Comparison of ENCODE assay signal across 28 cellular contexts in genomic region chr10:133209117-133209516, GRCh38. TPM values are rescaled to one million over a fixed set of nuclear protein-coding genes. Genes with fewer than 3 reads are reported as not detected.
DNase-seq lines count a peak whose midpoint lies in the region; ATAC-seq, FAIRE-seq and TF ChIP-seq lines count a peak whose summit lies in the region.
"Had no signal": no experiment of that assay in that cellular context is flagged by ENCODE, and none has a peak within 500 bp of the region (broad histone marks: within the 10 kb centered on the region; RNA-seq: fewer than 3 reads in every experiment).

No MANE protein-coding gene starts in this region.

- no peaks in the 10 kb centered on the region for H4K20me1 ChIP-seq in HepG2 (ENCODE audit: insufficient read depth, low read length)

- peak overlapping the region; percentile 12 for H2BK12ac ChIP-seq in neuronal stem cell (ENCODE audit: low read length)

- no peak for DNase-seq in HepG2 (ENCODE audit: low spot score)
- DNase-seq in right lobe of liver: no peak
- peak; percentile 50 for DNase-seq in chondrocyte (ENCODE audit: low spot score)
- no peak for DNase-seq in neuronal stem cell (ENCODE audit: low spot score)
- no peak for DNase-seq in erythroblast (lab: John Stamatoyannopoulos, UW)
- no peak for DNase-seq in DMS 273 treated with DMSO at 0.1 percent for 48 hours (lab: John Stamatoyannopoulos, UW)
- DNase-seq: 8988T; ACHN; AML-193; BE2C; CD8-positive, alpha-beta memory T cell; DMS53; DMS79 treated with DMSO at 0.1 percent for 48 hours; GF-D8; GM23248; H9; HFFc6 had no signal

- BruUV-seq in HepG2 (replicated peaks; lab: Mats Ljungman, UMichigan): no TSS peak

- TF ChIP-seq EP300 in HepG2 (IDR thresholded peaks at IDR 0.05; ENCODE audit: low read depth in 2 of 2, low read length in 2 of 2) (no peak), HepG2 (CRISPR knock-in tag; IDR thresholded peaks at IDR 0.05; ENCODE audit: borderline replicate concordance) (no peak)

- H3K27ac ChIP-seq in HepG2 (ENCODE audit: extremely low read length, insufficient read depth, low read length) (no peak overlapping the region), right lobe of liver (no peak overlapping the region), neuronal stem cell (replicated peaks; ENCODE audit: low read length) (no peak overlapping the region)
- H3K27ac ChIP-seq: A549; BLaER1 treated with 17β-estradiol and CSF1 and Interleukin-3, amounts not matched to agents 10 nM and 100 nM; GM23248 had no signal

- H3K9ac ChIP-seq in HepG2 (ENCODE audit: insufficient read depth, low read depth, low read length) (no peak overlapping the region), neuronal stem cell (ENCODE audit: low read depth, low read length, poor library complexity) (peak overlapping the region; percentile 54)
- H3K9ac ChIP-seq: BLaER1 treated with 17β-estradiol and CSF1 and Interleukin-3, amounts not matched to agents 10 nM and 100 nM; GM23248 had no signal

- no peak overlapping the region for H2BK15ac ChIP-seq in neuronal stem cell (ENCODE audit: low read length)

- intact Hi-C loops in HepG2 (cut with micrococcal nuclease; ENCODE audit: unreplicated experiment): no loop called here
- intact Hi-C loops in right lobe of liver (cut with DNase I): no loop called here

- peak overlapping the region; percentile 90 for H3K23ac ChIP-seq in neuronal stem cell (ENCODE audit: low read depth, low read length, poor library complexity)

- ATAC-seq in HepG2 (no peak), right lobe of liver (no peak), HG03025 (IDR thresholded peaks at IDR 0.05; ENCODE audit: low FRiP score, unreplicated experiment) (no peak)
- ATAC-seq: A549, HCT116 had no signal

- TF ChIP-seq CTCF in HepG2 (CRISPR knock-in tag; IDR thresholded peaks at IDR 0.05): no peak
- TF ChIP-seq CTCF in right lobe of liver (IDR thresholded peaks at IDR 0.05): no peak
- TF ChIP-seq CTCF in chondrocyte (IDR thresholded peaks at IDR 0.05): no peak

- no peak overlapping the region for H3K4me3 Mint-ChIP-seq in chondrocyte (ENCODE audit: unreplicated experiment)
- H3K4me3 Mint-ChIP-seq: CD14-positive monocyte; CD4-positive, alpha-beta T cell; CD8-positive, alpha-beta memory T cell; H9; HFFc6 had no signal

- no peak overlapping the region for H3K27ac Mint-ChIP-seq in chondrocyte (ENCODE audit: unreplicated experiment)
- H3K27ac Mint-ChIP-seq: CD14-positive monocyte; CD4-positive, alpha-beta T cell; CD8-positive, alpha-beta memory T cell; H9; HFFc6 had no signal

- peak overlapping the region; percentile 1 for H3K18ac ChIP-seq in neuronal stem cell (ENCODE audit: low read length)

- CTCF ChIA-PET in HepG2 (lab: Yijun Ruan, JAX; ENCODE audit: low intra/inter-chr PET ratio, low total read pairs): no interaction called here

- peaks cover 1% of the 10 kb centered on the region for H3K79me1 ChIP-seq in neuronal stem cell (ENCODE audit: low read depth, low read length)

- FAIRE-seq in HepG2 (lab: Jason Lieb, UNC): no peak
- FAIRE-seq: A549, D721Med, GM18507 had no signal

- H3K9me3 ChIP-seq in HepG2 (ENCODE audit: low read length) (no peaks in the 10 kb centered on the region), right lobe of liver (no peaks in the 10 kb centered on the region), neuronal stem cell (replicated peaks in 1 of 2; ENCODE audit: control insufficient read depth in 2 of 2, insufficient read depth in 1 of 2, low read depth in 1 of 2, low read length in 2 of 2) (peaks cover 0 to 5% of the 10 kb centered on the region in 2 donors)
- H3K9me3 ChIP-seq: A549; BE2C; BLaER1 treated with 17β-estradiol and CSF1 and Interleukin-3, amounts not matched to agents 10 nM and 100 nM had no signal

- no peak overlapping the region for H3K4me3 ChIP-seq in HepG2 (replicated peaks in 1 of 3; ENCODE audit: insufficient read depth in 1 of 3, low read depth in 2 of 3, low read length in 3 of 3)
- H3K4me3 ChIP-seq in right lobe of liver: no peak overlapping the region
- peak overlapping the region in 1 of 2 donors; percentile 66 for H3K4me3 ChIP-seq in neuronal stem cell (ENCODE audit: low read length in 2 of 2)
- H3K4me3 ChIP-seq: A549; BLaER1 treated with 17β-estradiol and CSF1 and Interleukin-3, amounts not matched to agents 10 nM and 100 nM; GM23248 had no signal

- no peak overlapping the region for H4K8ac ChIP-seq in neuronal stem cell (ENCODE audit: low read depth, low read length)

- H3K4me1 ChIP-seq in HepG2 (ENCODE audit: insufficient read depth, low read length) (no peaks in the 10 kb centered on the region), right lobe of liver (no peaks in the 10 kb centered on the region), neuronal stem cell (ENCODE audit: control insufficient read depth in 2 of 2, insufficient read depth in 1 of 2, low read depth in 1 of 2, low read length in 2 of 2) (no peaks in the 10 kb centered on the region)
- H3K4me1 ChIP-seq: A549, BE2C had no signal

- H3K27me3 ChIP-seq in HepG2 (ENCODE audit: control insufficient read depth in 1 of 2, insufficient read depth in 2 of 2, low read length in 2 of 2): peaks cover 13 to 63% of the 10 kb centered on the region in 2 experiments; a peak in 4 of 5 replicates
- no peaks in the 10 kb centered on the region for H3K27me3 ChIP-seq in right lobe of liver
- H3K27me3 ChIP-seq in neuronal stem cell (ENCODE audit: control insufficient read depth in 3 of 3, insufficient read depth in 3 of 3, low read depth in 1 of 3, low read length in 3 of 3): peaks cover 0 to 3% (median 0%) of the 10 kb centered on the region in 3 experiments

- WGBS in HepG2 (ENCODE audit: low lambda C conversion rate): 64% methylated on average over 14 of the region's 14 CpGs
- 93% methylated on average over 6 of the region's 14 CpGs for WGBS in right lobe of liver (ENCODE audit: insufficient coverage, low coverage, low lambda C conversion rate, missing lambda C conversion rate)
- WGBS in neuronal stem cell (ENCODE audit: extremely low coverage in 2 of 2, insufficient read length in 2 of 2, insufficient replicate concordance in 1 of 2), 2 donors: 100% methylated on average over 1 to 5 of the region's 14 CpGs

- in situ Hi-C loops in HepG2 (cut with HindIII; ENCODE audit: extremely low pct_ligation_motif_present, low pct_unique_long_range_greater_than_20kb): no loop called here

- no peaks in the 10 kb centered on the region for H3K9me3 Mint-ChIP-seq in chondrocyte (ENCODE audit: low read depth)
- H3K9me3 Mint-ChIP-seq: CD14-positive monocyte; CD4-positive, alpha-beta T cell; CD8-positive, alpha-beta memory T cell; H9 had no signal

- H3K36me3 Mint-ChIP-seq in chondrocyte (ENCODE audit: low read depth): no peaks in the 10 kb centered on the region
- H3K36me3 Mint-ChIP-seq: CD14-positive monocyte; CD8-positive, alpha-beta memory T cell had no signal

- no peaks in the 10 kb centered on the region for H3K79me2 ChIP-seq in HepG2 (ENCODE audit: insufficient read depth, low read length)

- no peak overlapping the region for H3K4me2 ChIP-seq in HepG2 (ENCODE audit: low read depth, low read length)
- no peak overlapping the region for H3K4me2 ChIP-seq in neuronal stem cell (ENCODE audit: insufficient read depth, low read length, poor library complexity, severe bottlenecking)
- H3K4me2 ChIP-seq: A549; BLaER1 treated with 17β-estradiol and CSF1 and Interleukin-3, amounts not matched to agents 10 nM and 100 nM had no signal

- POLR2A ChIA-PET in HepG2 (lab: Yijun Ruan, JAX): no interaction called here

- H2AK5ac ChIP-seq in neuronal stem cell (ENCODE audit: low read depth, low read length): peak overlapping the region; percentile 74

- no peaks in the 10 kb centered on the region for H3K4me1 Mint-ChIP-seq in chondrocyte (ENCODE audit: low read depth)
- H3K4me1 Mint-ChIP-seq: CD14-positive monocyte, H9 had no signal

- peak overlapping the region; percentile 61 for H4K91ac ChIP-seq in neuronal stem cell (ENCODE audit: low read depth, low read length, poor library complexity)

- H3K27me3 Mint-ChIP-seq in chondrocyte (ENCODE audit: low read depth): peaks cover 11% of the 10 kb centered on the region
- H3K27me3 Mint-ChIP-seq: CD4-positive, alpha-beta T cell had no signal

- H2BK5ac ChIP-seq in neuronal stem cell (ENCODE audit: low read length): no peak overlapping the region

- H3K36me3 ChIP-seq in HepG2 (replicated peaks in 1 of 2; ENCODE audit: control insufficient read depth in 1 of 2, insufficient read depth in 2 of 2, low read length in 2 of 2) (no peaks in the 10 kb centered on the region), right lobe of liver (no peaks in the 10 kb centered on the region), neuronal stem cell (replicated peaks in 1 of 2; ENCODE audit: control insufficient read depth in 2 of 2, insufficient read depth in 2 of 2, low read length in 2 of 2) (peaks cover 0 to 7% of the 10 kb centered on the region in 2 donors)
- H3K36me3 ChIP-seq: BE2C; BLaER1 treated with 17β-estradiol and CSF1 and Interleukin-3, amounts not matched to agents 10 nM and 100 nM had no signal

- peak overlapping the region; percentile 4 for H3K4ac ChIP-seq in neuronal stem cell (ENCODE audit: low read length)

- TF ChIP-seq POLR2A in HepG2 (IDR thresholded peaks at IDR 0.05; ENCODE audit: insufficient read depth in 1 of 2, low read depth in 2 of 2, low read length in 2 of 2): no peak
- no peak for TF ChIP-seq POLR2A in right lobe of liver (IDR thresholded peaks at IDR 0.05)
- no peak for TF ChIP-seq POLR2A in erythroblast (IDR thresholded peaks at IDR 0.05; ENCODE audit: low read length)

- H2BK120ac ChIP-seq in neuronal stem cell (ENCODE audit: low read depth, low read length): no peak overlapping the region

- TF ChIP-seq RAD21 in HepG2 (CRISPR knock-in tag; IDR thresholded peaks at IDR 0.05): no peak

- H2AFZ ChIP-seq in HepG2 (ENCODE audit: low read length) (no peak overlapping the region), neuronal stem cell (ENCODE audit: low read length) (no peak overlapping the region)
- H2AFZ ChIP-seq: GM23248 had no signal

- H3K14ac ChIP-seq in neuronal stem cell (ENCODE audit: low read length): peak overlapping the region; percentile 98

RNA-seq across cellular contexts. Expression of gene UTF1, which starts 20.9 kb away (rescaled TPM):
- not detected in 2 replicates for total RNA-seq in HepG2 (2016; rRNA removed; fragmentation: Illumina TruSeq; extraction: Trizol)
- total RNA-seq in HepG2 (2016; cell fraction: cytosol; rRNA removed; fragmentation: Illumina TruSeq; extraction: Trizol; ENCODE audit: low read depth): not detected in 2 replicates
- total RNA-seq in HepG2 (2016; cell fraction: insoluble cytoplasmic fraction; rRNA removed; fragmentation: Illumina TruSeq; extraction: Trizol): not detected in 2 replicates
- total RNA-seq in HepG2 (2016; cell fraction: membrane; rRNA removed; fragmentation: Illumina TruSeq; extraction: Trizol): not detected in 2 replicates
- not detected in 2 replicates for total RNA-seq in HepG2 (2016; cell fraction: nucleus; rRNA removed; fragmentation: Illumina TruSeq; extraction: Trizol)
- polyA plus RNA-seq in HepG2 (2011; rRNA removed): not detected in 2 replicates
- not detected in 2 replicates for polyA plus RNA-seq in HepG2 (2011; cell fraction: cytosol; rRNA removed)
- polyA plus RNA-seq in HepG2 (2011; cell fraction: nucleus; rRNA removed): not detected in 2 replicates
- not detected in 2 replicates for polyA plus RNA-seq in HepG2 (2012)
- polyA plus RNA-seq in HepG2 (2016; cell fraction: cytosol; fragmentation: Illumina TruSeq; extraction: Trizol; ENCODE audit: low read depth): not detected in 2 replicates
- polyA plus RNA-seq in HepG2 (2016; cell fraction: insoluble cytoplasmic fraction; fragmentation: Illumina TruSeq; extraction: Trizol; ENCODE audit: low read depth): not detected in 2 replicates
- polyA plus RNA-seq in HepG2 (2016; cell fraction: membrane; fragmentation: Illumina TruSeq; extraction: Trizol; ENCODE audit: low read depth): not detected in 2 replicates
- not detected in 2 replicates for polyA plus RNA-seq in HepG2 (2016; cell fraction: nucleus; fragmentation: Illumina TruSeq; extraction: Trizol; ENCODE audit: insufficient read depth, low read depth)
- not detected in 2 replicates for polyA minus RNA-seq in HepG2 (2011; rRNA and poly(A)+ RNA removed; ENCODE audit: low replicate concordance)
- not detected in 2 replicates for polyA minus RNA-seq in HepG2 (2011; cell fraction: cytosol; rRNA and poly(A)+ RNA removed)
- polyA minus RNA-seq in HepG2 (2011; cell fraction: nucleus; rRNA and poly(A)+ RNA removed): not detected in 2 replicates
- total RNA-seq in right lobe of liver: not detected
- not detected in 3 replicates for total RNA-seq in chondrocyte
- polyA plus RNA-seq in neuronal stem cell (2013, experiment 1 of 2): 0.35 TPM
- 0.33 TPM for polyA plus RNA-seq in neuronal stem cell (2013, experiment 2 of 2)
- total RNA-seq: CD4-positive, alpha-beta T cell; CD8-positive, alpha-beta memory T cell; Daoy; G401; GM23248; H4; HFFc6 had no signal
- polyA plus RNA-seq: A549; CD8-positive, alpha-beta memory T cell; GM23248 had no signal

RNA-seq across cellular contexts. Expression of gene VENTX, which starts 28.5 kb away (rescaled TPM):
- not detected in 2 replicates for total RNA-seq in HepG2 (2016; rRNA removed; fragmentation: Illumina TruSeq; extraction: Trizol)
- not detected in 2 replicates for total RNA-seq in HepG2 (2016; cell fraction: cytosol; rRNA removed; fragmentation: Illumina TruSeq; extraction: Trizol; ENCODE audit: low read depth)
- not detected in 2 replicates for total RNA-seq in HepG2 (2016; cell fraction: insoluble cytoplasmic fraction; rRNA removed; fragmentation: Illumina TruSeq; extraction: Trizol)
- total RNA-seq in HepG2 (2016; cell fraction: membrane; rRNA removed; fragmentation: Illumina TruSeq; extraction: Trizol): not detected in 2 replicates
- total RNA-seq in HepG2 (2016; cell fraction: nucleus; rRNA removed; fragmentation: Illumina TruSeq; extraction: Trizol): not detected in 2 replicates
- polyA plus RNA-seq in HepG2 (2011; rRNA removed): not detected in 2 replicates
- polyA plus RNA-seq in HepG2 (2011; cell fraction: cytosol; rRNA removed): not detected in 2 replicates
- polyA plus RNA-seq in HepG2 (2011; cell fraction: nucleus; rRNA removed): not detected in 2 replicates
- polyA plus RNA-seq in HepG2 (2012): not detected in 2 replicates
- not detected in 2 replicates for polyA plus RNA-seq in HepG2 (2016; cell fraction: cytosol; fragmentation: Illumina TruSeq; extraction: Trizol; ENCODE audit: low read depth)
- polyA plus RNA-seq in HepG2 (2016; cell fraction: insoluble cytoplasmic fraction; fragmentation: Illumina TruSeq; extraction: Trizol; ENCODE audit: low read depth): not detected in 2 replicates
- polyA plus RNA-seq in HepG2 (2016; cell fraction: membrane; fragmentation: Illumina TruSeq; extraction: Trizol; ENCODE audit: low read depth): not detected in 2 replicates
- polyA plus RNA-seq in HepG2 (2016; cell fraction: nucleus; fragmentation: Illumina TruSeq; extraction: Trizol; ENCODE audit: insufficient read depth, low read depth): not detected in 2 replicates
- polyA minus RNA-seq in HepG2 (2011; rRNA and poly(A)+ RNA removed; ENCODE audit: low replicate concordance): not detected in 2 replicates
- not detected in 2 replicates for polyA minus RNA-seq in HepG2 (2011; cell fraction: cytosol; rRNA and poly(A)+ RNA removed)
- not detected in 2 replicates for polyA minus RNA-seq in HepG2 (2011; cell fraction: nucleus; rRNA and poly(A)+ RNA removed)
- total RNA-seq in right lobe of liver: under 1 TPM; 0.09 to 0.38 (median 0.19) TPM
- not detected in 3 replicates for total RNA-seq in chondrocyte
- polyA plus RNA-seq in neuronal stem cell (2013, experiment 1 of 2): 0.42 TPM
- polyA plus RNA-seq in neuronal stem cell (2013, experiment 2 of 2): 0.35 TPM
- total RNA-seq: CD8-positive, alpha-beta memory T cell; Daoy; G401; GM23248; H4; HFFc6 had no signal
- polyA plus RNA-seq: A549; CD8-positive, alpha-beta memory T cell; GM23248 had no signal

RNA-seq across cellular contexts. Expression of gene KNDC1, which starts 49.1 kb away (rescaled TPM):
- total RNA-seq in HepG2 (2016; rRNA removed; fragmentation: Illumina TruSeq; extraction: Trizol): 0.44 TPM in 1 of 2 replicates, not detected in the other
- not detected in 2 replicates for total RNA-seq in HepG2 (2016; cell fraction: cytosol; rRNA removed; fragmentation: Illumina TruSeq; extraction: Trizol; ENCODE audit: low read depth)
- total RNA-seq in HepG2 (2016; cell fraction: insoluble cytoplasmic fraction; rRNA removed; fragmentation: Illumina TruSeq; extraction: Trizol): not detected in 2 replicates
- total RNA-seq in HepG2 (2016; cell fraction: membrane; rRNA removed; fragmentation: Illumina TruSeq; extraction: Trizol): 0.38 TPM in 1 of 2 replicates, not detected in the other
- total RNA-seq in HepG2 (2016; cell fraction: nucleus; rRNA removed; fragmentation: Illumina TruSeq; extraction: Trizol): not detected in 2 replicates
- 0.56 and 0.69 TPM in 2 replicates for polyA plus RNA-seq in HepG2 (2011; rRNA removed)
- polyA plus RNA-seq in HepG2 (2011; cell fraction: cytosol; rRNA removed): 0.09 and 0.66 TPM in 2 replicates
- polyA plus RNA-seq in HepG2 (2011; cell fraction: nucleus; rRNA removed): 1.3 and 3.3 TPM in 2 replicates
- 0.17 TPM in 1 of 2 replicates, not detected in the other for polyA plus RNA-seq in HepG2 (2012)
- 0.03 and 0.17 TPM in 2 replicates for polyA plus RNA-seq in HepG2 (2016; cell fraction: cytosol; fragmentation: Illumina TruSeq; extraction: Trizol; ENCODE audit: low read depth)
- not detected in 2 replicates for polyA plus RNA-seq in HepG2 (2016; cell fraction: insoluble cytoplasmic fraction; fragmentation: Illumina TruSeq; extraction: Trizol; ENCODE audit: low read depth)
- polyA plus RNA-seq in HepG2 (2016; cell fraction: membrane; fragmentation: Illumina TruSeq; extraction: Trizol; ENCODE audit: low read depth): 0.03 TPM in 1 of 2 replicates, not detected in the other
- polyA plus RNA-seq in HepG2 (2016; cell fraction: nucleus; fragmentation: Illumina TruSeq; extraction: Trizol; ENCODE audit: insufficient read depth, low read depth): not detected in 2 replicates
- 0.09 and 4.0 TPM in 2 replicates for polyA minus RNA-seq in HepG2 (2011; rRNA and poly(A)+ RNA removed; ENCODE audit: low replicate concordance)
- polyA minus RNA-seq in HepG2 (2011; cell fraction: cytosol; rRNA and poly(A)+ RNA removed): 0.53 and 1.8 TPM in 2 replicates
- 0.12 and 2.4 TPM in 2 replicates for polyA minus RNA-seq in HepG2 (2011; cell fraction: nucleus; rRNA and poly(A)+ RNA removed)
- total RNA-seq in right lobe of liver: 10 to 100 TPM in 2 of 6 experiments, 1 to 10 TPM in 3, under 1 TPM in 1; 0.54 to 11.6 (median 8.2) TPM
- total RNA-seq in chondrocyte: 0.24 to 0.72 TPM (median 0.55 TPM) in 3 replicates
- 6.4 TPM for polyA plus RNA-seq in neuronal stem cell (2013, experiment 1 of 2)
- 6.1 TPM for polyA plus RNA-seq in neuronal stem cell (2013, experiment 2 of 2)
- total RNA-seq: CD4-positive, alpha-beta T cell; CD8-positive, alpha-beta memory T cell; Daoy had no signal
